In the genomic region with DNA sequence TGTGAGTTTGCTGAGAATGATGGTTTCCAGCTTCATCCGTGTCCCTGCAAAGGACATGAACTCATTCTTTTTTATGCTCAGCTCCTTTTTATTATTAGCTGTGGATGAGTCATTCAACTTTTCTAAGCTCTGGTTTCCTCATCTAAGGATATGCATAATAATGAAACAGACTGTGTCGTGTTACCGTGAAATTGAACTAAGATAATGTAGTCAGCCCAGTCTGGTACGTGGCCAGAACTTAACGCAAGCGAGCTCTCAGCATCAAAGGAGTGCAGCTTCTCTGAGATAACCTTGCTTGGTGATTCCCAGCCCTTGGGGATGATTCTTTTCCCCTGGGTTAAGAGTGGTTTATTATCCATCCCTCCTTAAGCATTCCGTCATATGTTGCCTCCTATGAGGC, we compare ENCODE assay signal across 25 cellular contexts.
"Had no signal": no experiment of that assay in that cellular context is flagged by ENCODE, and none has a peak within 500 bp of the region (broad histone marks: within the 10 kb centered on the region; RNA-seq: fewer than 3 reads in every experiment).

No MANE protein-coding gene starts in this region.

- H3K27me3 ChIP-seq: ascending aorta, breast epithelium, colonic mucosa had no signal

- H3K9me3 ChIP-seq: ascending aorta, breast epithelium, colonic mucosa had no signal

- H3K36me3 ChIP-seq: ascending aorta, breast epithelium, colonic mucosa had no signal

- H3K27ac ChIP-seq: ascending aorta, breast epithelium, colonic mucosa had no signal

- DNase-seq: activated CD4-positive, alpha-beta memory T cell treated with anti-CD3 and anti-CD28 coated beads for 36 hours; activated CD4-positive, alpha-beta T cell treated with anti-CD3 and anti-CD28 coated beads for 48 hours; activated CD4-positive, CD25-positive, alpha-beta regulatory T cell treated with anti-CD3 and anti-CD28 coated beads, Interleukin-2, amount 50 U/mL, for 72 hours; activated CD8-positive, alpha-beta memory T cell treated with anti-CD3 and anti-CD28 coated beads for 24 hours; activated effector memory CD4-positive, alpha-beta T cell treated with anti-CD3 and anti-CD28 coated beads, Interleukin-2, amount 50 U/mL, for 16 hours; activated naive CD4-positive, alpha-beta T cell treated with Interleukin-2 at 50 U/mL for 16 hours; activated naive CD8-positive, alpha-beta T cell treated with anti-CD3 and anti-CD28 coated beads, Interleukin-2, amount 50 U/mL, for 24 hours; activated T-cell treated with anti-CD3 and anti-CD28 coated beads, Interleukin-2, amount 50 U/mL, for 4 hours; amniotic stem cell; colonic mucosa; NCI-H1092; NCI-H1436; NCI-H187; NCI-H2171; NCI-H345; NCI-H510A; NCI-H526 treated with DMSO at 0.1 percent for 48 hours; NCI-H82; NK-92 treated with Interleukin-12 subunit alpha and Interleukin-12 subunit beta, amount 100 ng/mL, for 24 hours; OCI-M1; SHP77 treated with DMSO at 0.1 percent for 48 hours; T-helper 17 cell; T-helper 9 cell had no signal

- H3K4me1 ChIP-seq: ascending aorta, breast epithelium, colonic mucosa had no signal

- H3K4me3 ChIP-seq: ascending aorta, breast epithelium, colonic mucosa had no signal
